16 cellular contexts compared by ENCODE assay signal in genomic region chr9:36382484-36382883, GRCh38. TPM values are rescaled to one million over a fixed set of nuclear protein-coding genes. Genes with fewer than 3 reads are reported as not detected.
A peak's percentile ranks its signal among the peaks of the same experiment; 100 is the strongest.
DNase-seq lines count a peak whose midpoint lies in the region; ATAC-seq and TF ChIP-seq lines count a peak whose summit lies in the region.
"Had no signal": no experiment of that assay in that cellular context is flagged by ENCODE, and none has a peak within 500 bp of the region (broad histone marks: within the 10 kb centered on the region; RNA-seq: fewer than 3 reads in every experiment).

No MANE protein-coding gene starts in this region.

- H3K4me1 Mint-ChIP-seq in GM23338, result peaks cover 58% of the 10 kb centered on the region
- H3K4me1 Mint-ChIP-seq in activated T-helper 17 cell treated with anti-CD3 and anti-CD28 coated beads, Interleukin-2, amount 50 U/mL, for 72 hours, result peaks cover 48% of the 10 kb centered on the region

- peaks cover 8% of the 10 kb centered on the region for H3K79me1 ChIP-seq in mesendoderm (ENCODE audit: low read length)

- H2AK5ac ChIP-seq in mesendoderm (ENCODE audit: low read length), result no peak overlapping the region

- peak overlapping the region; percentile 38; the same call in 2 of the 3 replicates for H3K4me3 Mint-ChIP-seq in GM23338
- H3K4me3 Mint-ChIP-seq in activated T-helper 17 cell treated with anti-CD3 and anti-CD28 coated beads, Interleukin-2, amount 50 U/mL, for 72 hours, result peak overlapping the region; percentile 86

- H3K9me3 Mint-ChIP-seq in GM23338, result no peaks in the 10 kb centered on the region
- no peaks in the 10 kb centered on the region for H3K9me3 Mint-ChIP-seq in activated T-helper 17 cell treated with anti-CD3 and anti-CD28 coated beads, Interleukin-2, amount 50 U/mL, for 72 hours
- H3K9me3 Mint-ChIP-seq: activated naive CD4-positive, alpha-beta T cell treated with anti-CD3 and anti-CD28 coated beads, Interleukin-2, amount 50 U/mL, for 72 hours had no signal

- peaks cover 11% of the 10 kb centered on the region; the same call in 2 of the 3 replicates for H3K36me3 Mint-ChIP-seq in GM23338 (ENCODE audit: low read depth)
- peaks cover 25% of the 10 kb centered on the region for H3K36me3 Mint-ChIP-seq in activated T-helper 17 cell treated with anti-CD3 and anti-CD28 coated beads, Interleukin-2, amount 50 U/mL, for 72 hours (ENCODE audit: low read depth)

- H3K4me1 ChIP-seq in GM23338 (ENCODE audit: insufficient read depth) (peaks cover 60% of the 10 kb centered on the region), mesendoderm (ENCODE audit: control insufficient read depth, low read depth, low read length) (no peaks in the 10 kb centered on the region)
- H3K4me1 ChIP-seq: prostate gland had no signal

- no peaks in the 10 kb centered on the region for H3K27me3 Mint-ChIP-seq in GM23338 (ENCODE audit: insufficient read depth, low read depth, poor library complexity)
- no peaks in the 10 kb centered on the region for H3K27me3 Mint-ChIP-seq in activated T-helper 17 cell treated with anti-CD3 and anti-CD28 coated beads, Interleukin-2, amount 50 U/mL, for 72 hours

- no peak overlapping the region for H4K8ac ChIP-seq in mesendoderm (ENCODE audit: low read depth, low read length)

- H3K4me2 ChIP-seq in GM23338, result peak overlapping the region; percentile 17
- H3K4me2 ChIP-seq in mesendoderm (ENCODE audit: low read length), result no peak overlapping the region

- no peak overlapping the region for H2BK120ac ChIP-seq in mesendoderm (ENCODE audit: low read depth, low read length)

- no peak overlapping the region for H3K18ac ChIP-seq in mesendoderm (ENCODE audit: low read length)

- H3K27me3 ChIP-seq in GM23338 (ENCODE audit: insufficient read depth) (no peaks in the 10 kb centered on the region), mesendoderm (ENCODE audit: insufficient read depth, low read length, poor library complexity) (no peaks in the 10 kb centered on the region)

- no peaks in the 10 kb centered on the region for H3K9me2 ChIP-seq in GM23338 (ENCODE audit: insufficient read depth)

- H2BK5ac ChIP-seq in mesendoderm (ENCODE audit: low read length), result no peak overlapping the region

- peak; percentile 74 for ATAC-seq in GM23338
- ATAC-seq in activated T-helper 17 cell treated with anti-CD3 and anti-CD28 coated beads, Interleukin-2, amount 50 U/mL, for 72 hours (replicated peaks), result no peak
- no peak for ATAC-seq in HG03342 (IDR thresholded peaks at IDR 0.05; ENCODE audit: unreplicated experiment)
- no peak for ATAC-seq in GM18517 (IDR thresholded peaks at IDR 0.05; ENCODE audit: unreplicated experiment)

- H3F3A ChIP-seq in GM23338 (replicated peaks; ENCODE audit: low read depth), result no peaks in the 10 kb centered on the region

- H3K36me3 ChIP-seq in GM23338 (ENCODE audit: insufficient read depth), result no peaks in the 10 kb centered on the region
- H3K36me3 ChIP-seq in mesendoderm (ENCODE audit: control insufficient read depth, insufficient read depth, low read length), result no peaks in the 10 kb centered on the region
- H3K36me3 ChIP-seq: prostate gland had no signal

- H3K56ac ChIP-seq in mesendoderm (ENCODE audit: low read length), result no peak overlapping the region

- no peak overlapping the region for H2BK15ac ChIP-seq in mesendoderm (replicated peaks; ENCODE audit: low read depth)

- no peak overlapping the region for H2AFZ ChIP-seq in GM23338

- H3K27ac ChIP-seq in GM23338 (ENCODE audit: low read depth) (peak overlapping the region; percentile 4), mesendoderm (ENCODE audit: low read depth, low read length) (no peak overlapping the region)
- H3K27ac ChIP-seq: prostate gland, thoracic aorta had no signal

- H3K23ac ChIP-seq in mesendoderm (ENCODE audit: low read length), result no peak overlapping the region

- DNase-seq in CD1c-positive myeloid dendritic cell (ENCODE audit: extremely low spot score) (peak; percentile 48), GM23338 (ENCODE audit: low spot score) (peak; percentile 60), mesendoderm (peak; percentile 66), COR-L47 (lab: John Stamatoyannopoulos, UW) (no peak)
- DNase-seq: GDM1, glutamatergic neuron, kidney glomerular epithelial cell, NCI-H1105 treated with DMSO at 0.1 percent for 48 hours, Right ventricle myocardium superior, T1000 had no signal

- H3K27ac Mint-ChIP-seq in GM23338, result peak overlapping the region; percentile 44; the same call in 1 of the 2 replicates
- peak overlapping the region; percentile 89 for H3K27ac Mint-ChIP-seq in activated T-helper 17 cell treated with anti-CD3 and anti-CD28 coated beads, Interleukin-2, amount 50 U/mL, for 72 hours

- H3K4me3 ChIP-seq in GM23338, result no peak overlapping the region
- H3K4me3 ChIP-seq in mesendoderm (ENCODE audit: low read length), result no peak overlapping the region
- H3K4me3 ChIP-seq: prostate gland, thoracic aorta had no signal

- H4K20me1 ChIP-seq in GM23338 (replicated peaks; ENCODE audit: insufficient read depth), result peaks cover 12% of the 10 kb centered on the region

- H4K5ac ChIP-seq in mesendoderm (ENCODE audit: low read length), result no peak overlapping the region

- H3K79me2 ChIP-seq in GM23338 (replicated peaks; ENCODE audit: insufficient read depth) (peaks cover 100% of the 10 kb centered on the region), mesendoderm (ENCODE audit: control insufficient read depth, insufficient read depth, low read length) (peaks cover 39% of the 10 kb centered on the region)

- no peak overlapping the region for H3K4ac ChIP-seq in mesendoderm (ENCODE audit: low read depth, low read length)

- H3K9ac ChIP-seq in mesendoderm (ENCODE audit: low read length), result no peak overlapping the region

- TF ChIP-seq CTCF in GM23338 (conservative IDR thresholded peaks at IDR 0.05; ENCODE audit: low read depth in 2 of 2), result no peak

TF ChIP-seq in GM23338, 12 proteins besides CTCF, POLR2A, EP300 and RAD21 (continues in another document):
- no peak for TF ChIP-seq CREB1 (CRISPR knock-in tag; IDR thresholded peaks at IDR 0.05; ENCODE audit: low read depth)
- TF ChIP-seq POLR2AphosphoS5 (IDR thresholded peaks at IDR 0.05; ENCODE audit: low read depth), result no peak
- no peak for TF ChIP-seq REST (IDR thresholded peaks at IDR 0.05; ENCODE audit: unreplicated experiment)
- TF ChIP-seq STAT1 (IDR thresholded peaks at IDR 0.05; ENCODE audit: unreplicated experiment), result no peak

RNA-seq across cellular contexts. Expression of gene RNF38, which starts 17.6 kb away (rescaled TPM):
- total RNA-seq in GM23338 (2014; rRNA removed; shearing (Covaris generic)), result 60.3 and 61.9 TPM in 2 replicates
- 13.7 and 15.6 TPM in 2 replicates for polyA plus RNA-seq in GM23338 (2016; fragmentation: Nextera tagmentation; extraction: Ambion mirVana)
- 10 to 100 TPM; 39.1 to 39.3 TPM for total RNA-seq in activated T-helper 17 cell treated with anti-CD3 and anti-CD28 coated beads, Interleukin-2, amount 50 U/mL, for 72 hours
- 22.1 TPM for polyA plus RNA-seq in mesendoderm (2013, experiment 1 of 2)
- 20.9 TPM for polyA plus RNA-seq in mesendoderm (2013, experiment 2 of 2)
